10 cellular contexts compared by ENCODE assay signal in the genomic region with DNA sequence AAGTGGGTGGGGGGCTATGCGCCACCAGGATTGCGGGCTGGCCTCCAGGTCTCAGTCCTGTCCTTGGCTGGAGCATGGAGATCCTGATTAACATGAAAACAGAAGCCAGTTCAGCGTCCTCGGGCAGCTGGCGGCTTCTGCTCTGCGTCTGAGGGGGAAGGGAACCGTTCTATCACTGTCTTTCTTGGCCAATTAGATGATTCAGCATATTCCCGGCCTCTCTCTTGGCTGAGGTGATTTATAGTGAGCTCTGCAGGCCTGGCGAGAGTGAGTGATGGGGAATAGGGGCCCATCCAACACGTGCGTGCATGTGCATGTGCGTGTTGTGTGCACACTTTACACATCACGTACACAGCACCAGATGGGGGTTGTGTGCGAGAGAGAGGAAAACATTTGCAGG.
A peak's percentile ranks its signal among the peaks of the same experiment; 100 is the strongest.
DNase-seq lines count a peak whose midpoint lies in the region; ATAC-seq, FAIRE-seq and TF ChIP-seq lines count a peak whose summit lies in the region.
"Had no signal": no experiment of that assay in that cellular context is flagged by ENCODE, and none has a peak within 500 bp of the region (broad histone marks: within the 10 kb centered on the region; RNA-seq: fewer than 3 reads in every experiment).

No MANE protein-coding gene starts in this region.

- BruUV-seq in GM12878 (replicated peaks; lab: Mats Ljungman, UMichigan): no TSS peak

- no peak for TF ChIP-seq POLR2A in GM12878 (IDR thresholded peaks at IDR 0.05; ENCODE audit: low read depth, low read length)

- TF ChIP-seq EP300 in GM12878 (IDR thresholded peaks at IDR 0.05; ENCODE audit: borderline replicate concordance in 1 of 2, control insufficient read depth in 1 of 2, low read depth in 2 of 2, low read length in 2 of 2): no peak

- H3K79me2 ChIP-seq in GM12878 (ENCODE audit: control insufficient read depth, insufficient read depth, low read length) (no peaks in the 10 kb centered on the region), keratinocyte (ENCODE audit: control insufficient read depth, insufficient read depth, low read length) (no peaks in the 10 kb centered on the region)

- CTCF ChIA-PET in GM12878 (lab: Yijun Ruan, JAX): no interaction called here

- H3K36me3 ChIP-seq in GM12878 (ENCODE audit: control insufficient read depth in 2 of 2, insufficient read depth in 2 of 2, low read length in 1 of 2) (no peaks in the 10 kb centered on the region), keratinocyte (ENCODE audit: control insufficient read depth in 2 of 2, extremely low read depth in 1 of 2, insufficient read depth in 2 of 2, low read length in 2 of 2) (no peaks in the 10 kb centered on the region), upper lobe of right lung (no peaks in the 10 kb centered on the region)

- no peak overlapping the region for H3K4me3 ChIP-seq in GM12878
- no peak overlapping the region for H3K4me3 ChIP-seq in keratinocyte (ENCODE audit: control insufficient read depth in 2 of 3, extremely low read depth in 1 of 3, insufficient read depth in 2 of 3, low read depth in 1 of 3, low read length in 3 of 3)
- no peak overlapping the region for H3K4me3 ChIP-seq in upper lobe of right lung

- FAIRE-seq in GM12878 (lab: Jason Lieb, UNC) (no peak), keratinocyte (lab: Jason Lieb, UNC) (no peak)

- H2AFZ ChIP-seq in GM12878 (ENCODE audit: control insufficient read depth, low read depth, low read length): no peak overlapping the region
- peak overlapping the region; percentile 28 for H2AFZ ChIP-seq in keratinocyte (ENCODE audit: control insufficient read depth, low read length)

- no peak overlapping the region for H3K4me2 ChIP-seq in GM12878 (ENCODE audit: control insufficient read depth, insufficient read depth)
- H3K4me2 ChIP-seq in keratinocyte (ENCODE audit: control insufficient read depth, extremely low read depth, insufficient read depth, low read depth, low read length): peak overlapping the region; percentile 48

- RAD21 ChIA-PET in GM12878 (lab: Charles Lee; ENCODE audit: unreplicated experiment): no interaction called here

- dilution Hi-C loops in keratinocyte (cut with MboI; ENCODE audit: extremely low pct_ligation_motif_present, low sequenced_read_pairs): no loop called here

- H3K9me3 ChIP-seq in GM12878 (replicated peaks; ENCODE audit: control insufficient read depth, insufficient read depth, low read length) (no peaks in the 10 kb centered on the region; the same call in 2 of the 3 replicates), keratinocyte (ENCODE audit: control insufficient read depth, low read depth, low read length) (no peaks in the 10 kb centered on the region), upper lobe of right lung (no peaks in the 10 kb centered on the region)

- H3K9ac ChIP-seq in GM12878 (ENCODE audit: control insufficient read depth, insufficient read depth, low read length) (no peak overlapping the region), keratinocyte (ENCODE audit: control insufficient read depth, extremely low read depth, insufficient read depth, low read length) (no peak overlapping the region)

- H4K20me1 ChIP-seq in GM12878 (ENCODE audit: control insufficient read depth, insufficient read depth) (no peaks in the 10 kb centered on the region), keratinocyte (ENCODE audit: control insufficient read depth, extremely low read depth, insufficient read depth, low read length) (no peaks in the 10 kb centered on the region)

- DNase-seq in DMS53 (lab: John Stamatoyannopoulos, UW): peak; percentile 7
- no peak for DNase-seq in DMS53 treated with DMSO at 0.1 percent for 48 hours (lab: John Stamatoyannopoulos, UW; ENCODE audit: unreplicated experiment)
- no peak for DNase-seq in GM12878 (ENCODE audit: low read depth, low spot score)
- no peak for DNase-seq in keratinocyte (ENCODE audit: low read depth, low spot score)
- no peak for DNase-seq in upper lobe of right lung
- no peak for DNase-seq in HCEC 1CT
- no peak for DNase-seq in stimulated activated naive CD4-positive, alpha-beta T cell treated with Interleukin-2 at 50 U/mL for 16 hours (lab: John Stamatoyannopoulos, UW)
- DNase-seq: activated CD4-positive, alpha-beta T cell treated with anti-CD3 and anti-CD28 coated beads for 1 hour had no signal

- intact Hi-C loops in GM12878 (cut with micrococcal nuclease; ENCODE audit: unreplicated experiment): no loop called here
- intact Hi-C loops in upper lobe of right lung (cut with DNase I): no loop called here

- SMC1A ChIA-PET in GM12878 (lab: Charles Lee; ENCODE audit: uncharacterized antibody, unreplicated experiment): no interaction called here

- WGBS in GM12878 (ENCODE audit: insufficient coverage, insufficient replicate concordance, low lambda C conversion rate, missing lambda C conversion rate): 33% methylated on average over 14 of the region's 14 CpGs

- in situ Hi-C loops in GM12878 (cut with MboI): no loop called here

- POLR2A ChIA-PET in GM12878 (lab: Charles Lee): no interaction called here

- H3K4me1 ChIP-seq in GM12878 (ENCODE audit: control insufficient read depth, insufficient read depth, low read length) (no peaks in the 10 kb centered on the region), keratinocyte (ENCODE audit: control insufficient read depth, extremely low read depth, insufficient read depth, low read length) (peaks cover 8% of the 10 kb centered on the region), upper lobe of right lung (no peaks in the 10 kb centered on the region)

- TF ChIP-seq RAD21 in GM12878 (IDR thresholded peaks at IDR 0.05; ENCODE audit: insufficient read depth, low read depth, low read length): no peak

- H3K27me3 ChIP-seq in GM12878 (replicated peaks in 1 of 2; ENCODE audit: control insufficient read depth in 2 of 2, insufficient read depth in 2 of 2, low read length in 1 of 2) (no peaks in the 10 kb centered on the region), keratinocyte (ENCODE audit: control insufficient read depth, extremely low read depth, insufficient read depth, low read length) (peaks cover 3% of the 10 kb centered on the region), upper lobe of right lung (no peaks in the 10 kb centered on the region)

- TF ChIP-seq CTCF in GM12878 (IDR thresholded peaks at IDR 0.05 in 2 of 3, conservative IDR thresholded peaks at IDR 0.05 in 1 of 3; ENCODE audit: control insufficient read depth in 2 of 3, extremely low read depth in 1 of 3, insufficient read depth in 1 of 3, low read depth in 3 of 3, low read length in 3 of 3): no peak
- no peak for TF ChIP-seq CTCF in keratinocyte (optimal IDR thresholded peaks at IDR 0.05 in 1 of 3, IDR thresholded peaks at IDR 0.05 in 1 of 3, conservative IDR thresholded peaks at IDR 0.05 in 1 of 3; ENCODE audit: extremely low read depth in 1 of 3, insufficient read depth in 2 of 3, low read length in 3 of 3)
- TF ChIP-seq CTCF in upper lobe of right lung (IDR thresholded peaks at IDR 0.05): no peak

- no peaks in the 10 kb centered on the region for H3K9me1 ChIP-seq in keratinocyte (ENCODE audit: control insufficient read depth, extremely low read depth, insufficient read depth, low read length)

- no peak overlapping the region for H3K27ac ChIP-seq in GM12878 (ENCODE audit: control insufficient read depth, insufficient read depth)
- H3K27ac ChIP-seq in keratinocyte (ENCODE audit: control insufficient read depth, insufficient read depth, low read length): no peak overlapping the region
- no peak overlapping the region for H3K27ac ChIP-seq in upper lobe of right lung
- H3K27ac ChIP-seq: 22Rv1 had no signal

- ATAC-seq in GM12878 (no peak), upper lobe of right lung (peak; percentile 31), GM18873 (IDR thresholded peaks at IDR 0.05; ENCODE audit: low FRiP score, unreplicated experiment) (no peak)

TF ChIP-seq in GM12878, 131 proteins besides CTCF, POLR2A, EP300 and RAD21:
- TF ChIP-seq BCL3 (IDR thresholded peaks at IDR 0.05; ENCODE audit: borderline replicate concordance, insufficient read depth, low read depth, low read length, poor library complexity, severe bottlenecking) (peak; percentile 73), NR2C2 (IDR thresholded peaks at IDR 0.05; ENCODE audit: borderline replicate concordance, control insufficient read depth, insufficient read length, low read depth) (no peak)
